Comparison of ENCODE assay signal across 16 cellular contexts in the genomic region with DNA sequence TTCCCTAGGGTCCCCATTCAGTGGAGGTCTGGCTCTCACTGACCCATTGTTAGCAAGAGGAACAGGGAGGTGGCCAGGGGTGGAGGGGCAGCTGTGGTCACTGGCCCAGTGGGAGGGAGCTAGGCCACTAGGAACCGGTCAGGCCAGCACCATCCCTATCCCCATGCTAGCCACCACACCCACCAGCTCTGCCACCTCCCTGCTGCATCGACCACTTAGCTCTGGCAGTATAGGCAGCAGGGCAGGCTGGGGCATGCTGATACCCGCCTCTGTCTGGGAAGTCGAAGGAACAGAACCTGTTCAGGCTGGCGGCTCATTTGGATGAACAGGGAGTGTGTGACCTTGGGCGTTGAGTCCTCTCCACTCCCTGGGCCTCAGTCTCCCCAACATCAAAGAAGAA. TPM values are rescaled to one million over a fixed set of nuclear protein-coding genes. Genes with fewer than 3 reads are reported as not detected.
DNase-seq lines count a peak whose midpoint lies in the region; ATAC-seq and TF ChIP-seq lines count a peak whose summit lies in the region.
"Had no signal": no experiment of that assay in that cellular context is flagged by ENCODE, and none has a peak within 500 bp of the region (broad histone marks: within the 10 kb centered on the region; RNA-seq: fewer than 3 reads in every experiment).

No MANE protein-coding gene starts in this region.

- no peaks in the 10 kb centered on the region for H3K36me3 Mint-ChIP-seq in activated naive CD8-positive, alpha-beta T cell treated with anti-CD3 and anti-CD28 coated beads, Interleukin-2, amount 50 U/mL, for 24 hours (ENCODE audit: low read depth)

- no peak overlapping the region for H3K4me3 ChIP-seq in HEK293 (ENCODE audit: low read depth, low read length)
- no peak overlapping the region for H3K4me3 ChIP-seq in esophagus squamous epithelium
- H3K4me3 ChIP-seq: gastroesophageal sphincter had no signal

- H3K27me3 ChIP-seq in esophagus squamous epithelium, result peaks cover 0 to 54% (median 2%) of the 10 kb centered on the region in 4 donors

- POLR2A ChIA-PET in HEK293 (lab: Yijun Ruan, JAX), result interaction anchor here (0.5 kb wide), 1 partner anchor 24 kb away, joined by 4 read pairs; no protein-coding TSS in a partner anchor

- intact Hi-C loops in esophagus squamous epithelium (cut with DNase I), result no loop called here

- 20 to 89% methylated on average over 4 to 5 of the region's 6 CpGs for WGBS in esophagus squamous epithelium, 2 donors

- H3K36me3 ChIP-seq in HEK293 (ENCODE audit: control insufficient read depth in 2 of 2, insufficient read depth in 1 of 2, low read length in 2 of 2), result no peaks in the 10 kb centered on the region; a peak in 1 of 3 replicates
- peaks cover 3 to 58% (median 14%) of the 10 kb centered on the region in 3 donors for H3K36me3 ChIP-seq in esophagus squamous epithelium

- no peak overlapping the region for H3K27ac Mint-ChIP-seq in activated naive CD8-positive, alpha-beta T cell treated with anti-CD3 and anti-CD28 coated beads, Interleukin-2, amount 50 U/mL, for 24 hours
- H3K27ac Mint-ChIP-seq: dendritic cell treated with granulocyte-macrophage colony-stimulating factor and Interleukin-4, amounts not matched to agents 40 ng/mL and 50 ng/mL, for 4 days had no signal

- 0 out of 2 replicates have a peak, but pooled peaks cover 3% of the 10 kb centered on the region for H3K4me1 ChIP-seq in HEK293 (ENCODE audit: control insufficient read depth, insufficient read depth, low read length)
- peaks cover 17 to 77% (median 20%) of the 10 kb centered on the region in 3 donors for H3K4me1 ChIP-seq in esophagus squamous epithelium

- peaks cover 28% of the 10 kb centered on the region for H3K4me1 Mint-ChIP-seq in activated naive CD8-positive, alpha-beta T cell treated with anti-CD3 and anti-CD28 coated beads, Interleukin-2, amount 50 U/mL, for 24 hours

- no peaks in the 10 kb centered on the region for H3K9me3 Mint-ChIP-seq in activated naive CD8-positive, alpha-beta T cell treated with anti-CD3 and anti-CD28 coated beads, Interleukin-2, amount 50 U/mL, for 24 hours
- H3K9me3 Mint-ChIP-seq: dendritic cell treated with granulocyte-macrophage colony-stimulating factor and Interleukin-4, amounts not matched to agents 40 ng/mL and 50 ng/mL, for 4 days; neural crest cell had no signal

- H3K9me3 ChIP-seq in HEK293 (ENCODE audit: control insufficient read depth, insufficient read depth, low read depth, low read length) (no peaks in the 10 kb centered on the region), esophagus squamous epithelium (no peaks in the 10 kb centered on the region)
- H3K9me3 ChIP-seq: gastroesophageal sphincter had no signal

- no peak overlapping the region for H3K4me3 Mint-ChIP-seq in activated naive CD8-positive, alpha-beta T cell treated with anti-CD3 and anti-CD28 coated beads, Interleukin-2, amount 50 U/mL, for 24 hours
- H3K4me3 Mint-ChIP-seq: dendritic cell treated with granulocyte-macrophage colony-stimulating factor and Interleukin-4, amounts not matched to agents 40 ng/mL and 50 ng/mL, for 4 days; neural crest cell had no signal

- CTCF ChIA-PET in HEK293 (lab: Yijun Ruan, JAX), result interaction anchor here (0.7 to 4.6 kb wide), 7 partner anchors 23 to 353 kb away, joined by 3 to 42 read pairs (median 6); partner anchors contain the start of gene FOSB

- H3K27ac ChIP-seq in HEK293 (ENCODE audit: extremely low read depth, low read depth, low read length) (no peak overlapping the region), esophagus squamous epithelium (peak overlapping the region; percentile 49 to 80 (median 62))
- H3K27ac ChIP-seq: gastroesophageal sphincter had no signal

- no peak for TF ChIP-seq POLR2A in esophagus squamous epithelium (IDR thresholded peaks at IDR 0.05)

- ATAC-seq in activated naive CD8-positive, alpha-beta T cell treated with anti-CD3 and anti-CD28 coated beads, Interleukin-2, amount 50 U/mL, for 24 hours, result no peak
- ATAC-seq in GM19452 (IDR thresholded peaks at IDR 0.05; ENCODE audit: unreplicated experiment), result no peak
- ATAC-seq: gastroesophageal sphincter had no signal

- DNase-seq in COLO668 (lab: John Stamatoyannopoulos, UW; ENCODE audit: unreplicated experiment), result peak; percentile 14
- DNase-seq in NCI-H526 treated with DMSO at 0.1 percent for 48 hours (lab: John Stamatoyannopoulos, UW), result peak; percentile 25
- DNase-seq in esophagus squamous epithelium (lab: John Stamatoyannopoulos, UW), result no peak
- no peak for DNase-seq in H4 (ENCODE audit: low spot score)
- no peak for DNase-seq in activated naive CD8-positive, alpha-beta T cell treated with anti-CD3 and anti-CD28 coated beads, Interleukin-2, amount 50 U/mL, for 24 hours
- DNase-seq in activated CD4-positive, alpha-beta T cell treated with anti-CD3 and anti-CD28 coated beads for 4 hours, result no peak
- DNase-seq: midbrain, NCI-H1436, NCI-H2227 treated with DMSO at 0.1 percent for 48 hours, substantia nigra, SW 1271 had no signal

- TF ChIP-seq CTCF in HEK293 (tag by site-specific recombination; IDR thresholded peaks at IDR 0.05), result no peak
- TF ChIP-seq CTCF in esophagus squamous epithelium (IDR thresholded peaks at IDR 0.05), result no peak

- H3K27me3 Mint-ChIP-seq in activated naive CD8-positive, alpha-beta T cell treated with anti-CD3 and anti-CD28 coated beads, Interleukin-2, amount 50 U/mL, for 24 hours, result peaks cover 68% of the 10 kb centered on the region

TF ChIP-seq in HEK293, 187 proteins besides CTCF, POLR2A, EP300 and RAD21:
- TF ChIP-seq ZNF132 (tag by site-specific recombination; IDR thresholded peaks at IDR 0.05; ENCODE audit: borderline replicate concordance), result no peak
- TF ChIP-seq ZNF777 (tag by site-specific recombination; IDR thresholded peaks at IDR 0.05; ENCODE audit: borderline replicate concordance), result no peak
- TF ChIP-seq, protein P1, sequence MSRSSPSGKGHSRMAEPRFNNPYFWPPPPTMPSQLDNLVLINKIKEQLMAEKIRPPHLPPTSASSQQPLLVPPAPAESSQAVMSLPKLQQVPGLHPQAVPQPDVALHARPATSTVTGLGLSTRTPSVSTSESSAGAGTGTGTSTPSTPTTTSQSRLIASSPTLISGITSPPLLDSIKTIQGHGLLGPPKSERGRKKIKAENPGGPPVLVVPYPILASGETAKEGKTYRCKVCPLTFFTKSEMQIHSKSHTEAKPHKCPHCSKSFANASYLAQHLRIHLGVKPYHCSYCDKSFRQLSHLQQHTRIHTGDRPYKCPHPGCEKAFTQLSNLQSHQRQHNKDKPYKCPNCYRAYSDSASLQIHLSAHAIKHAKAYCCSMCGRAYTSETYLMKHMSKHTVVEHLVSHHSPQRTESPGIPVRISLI (tag by site-specific recombination; IDR thresholded peaks at IDR 0.05), result no peak
- peak; percentile 32; the same call in 1 of the 2 replicates for TF ChIP-seq KLF1 (tag by site-specific recombination; IDR thresholded peaks at IDR 0.05)
- no peak for TF ChIP-seq HOXD13 (CRISPR knock-in tag; IDR thresholded peaks at IDR 0.05; ENCODE audit: borderline replicate concordance)
- no peak for TF ChIP-seq ZNF140 (tag by site-specific recombination; IDR thresholded peaks at IDR 0.05)
- TF ChIP-seq ZFP37 (tag by site-specific recombination; IDR thresholded peaks at IDR 0.05), result no peak

RNA-seq across cellular contexts. Expression of gene PPP1R13L, which starts 4.7 kb away (rescaled TPM):
- total RNA-seq in esophagus squamous epithelium, result 100 to 1,000 TPM in 2 of 4 donors, 10 to 100 TPM in 2; 53.1 to 166 (median 87.8) TPM
- total RNA-seq in H4 (2014; rRNA removed; shearing (Covaris generic)), result 0.14 and 1.1 TPM in 2 replicates

RNA-seq across cellular contexts. Expression of gene POLR1G, which starts 6.3 kb away (rescaled TPM):
- total RNA-seq in esophagus squamous epithelium, result 10 to 100 TPM in 1 of 4 donors, 1 to 10 TPM in 3; 7.3 to 12.4 (median 9.8) TPM
- total RNA-seq in H4 (2014; rRNA removed; shearing (Covaris generic)), result 6.8 and 9.0 TPM in 2 replicates

RNA-seq across cellular contexts. Expression of gene ERCC1, which starts 23.5 kb away (rescaled TPM):
- total RNA-seq in esophagus squamous epithelium, result 10 to 100 TPM; 27.7 to 80.9 (median 48.5) TPM
- 49.3 and 84.0 TPM in 2 replicates for total RNA-seq in H4 (2014; rRNA removed; shearing (Covaris generic))

RNA-seq across cellular contexts. Expression of gene ERCC2, which starts 29.8 kb away (rescaled TPM):
- total RNA-seq in esophagus squamous epithelium, result 1 to 10 TPM; 6.6 to 8.8 (median 7.2) TPM
- 4.6 and 8.3 TPM in 2 replicates for total RNA-seq in H4 (2014; rRNA removed; shearing (Covaris generic))

RNA-seq across cellular contexts. Expression of gene KLC3, which starts 59.6 kb away (rescaled TPM):
- 10 to 100 TPM; 17.3 to 32.2 (median 27.0) TPM for total RNA-seq in esophagus squamous epithelium
- 0.72 TPM in 1 of 2 replicates, not detected in the other for total RNA-seq in H4 (2014; rRNA removed; shearing (Covaris generic))
- total RNA-seq: neural crest cell had no signal

Comparison
In these comparisons a context has a peak if more than half of its experiments do, and no peak if none do; other contexts are left out.
1. DNase-seq: peak in COLO668 (single experiment) and NCI-H526 treated with DMSO at 0.1 percent for 48 hours (single experiment); none in esophagus squamous epithelium (single experiment), H4 (single experiment), activated naive CD8-positive, alpha-beta T cell treated with anti-CD3 and anti-CD28 coated beads, Interleukin-2, amount 50 U/mL, for 24 hours (single experiment) and activated CD4-positive, alpha-beta T cell treated with anti-CD3 and anti-CD28 coated beads for 4 hours (0 of 2).
2. RNA of gene PPP1R13L, which starts 4.7 kb away (total RNA-seq): 53.1 to 166 TPM in esophagus squamous epithelium; 0.14 to 1.1 TPM in H4; every median in the first group is over 10 times any median in the second.